ENCODE assay signal across 1 cellular context in the genomic region with DNA sequence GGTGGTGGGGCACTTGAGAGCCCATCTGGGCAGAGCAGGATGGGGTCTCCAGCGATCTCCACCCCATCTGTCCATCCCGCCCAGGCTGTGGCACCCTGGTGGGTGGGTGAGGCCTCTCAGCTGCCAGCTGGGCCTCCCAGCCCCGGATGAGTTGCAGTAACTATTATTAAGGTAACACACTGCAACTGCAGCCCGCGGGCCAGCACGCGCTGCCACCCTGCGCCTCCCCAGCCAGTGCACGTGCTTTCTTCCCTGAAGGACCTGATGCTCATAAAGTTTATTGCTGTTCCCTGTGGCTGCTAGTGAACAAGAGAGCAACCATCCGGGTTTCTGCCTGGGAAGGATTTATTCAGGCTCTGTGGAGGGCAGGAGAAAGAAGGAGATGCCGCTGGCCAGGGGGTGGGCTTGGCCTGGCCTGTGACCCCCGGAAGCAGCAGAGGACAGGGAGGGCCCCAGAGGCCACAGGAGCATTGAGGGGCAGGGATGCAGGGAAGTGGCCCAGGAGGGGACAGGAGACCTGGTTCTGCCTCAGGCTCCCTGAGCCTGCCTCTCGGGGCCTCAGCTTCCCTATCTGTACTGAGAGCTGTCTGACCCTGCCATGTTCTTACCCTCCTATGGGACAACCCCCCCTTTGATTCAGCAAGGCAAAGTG.
TF ChIP-seq lines count a peak whose summit lies in the region.

No MANE protein-coding gene starts in this region.

TF ChIP-seq in liver, 16 proteins besides CTCF, POLR2A, EP300 and RAD21:
- TF ChIP-seq YY1 (IDR thresholded peaks at IDR 0.05), result no peak
- TF ChIP-seq TAF1 (conservative IDR thresholded peaks at IDR 0.05), result no peak
- TF ChIP-seq FOXA1 (IDR thresholded peaks at IDR 0.05), result no peak
- TF ChIP-seq, protein P1, sequence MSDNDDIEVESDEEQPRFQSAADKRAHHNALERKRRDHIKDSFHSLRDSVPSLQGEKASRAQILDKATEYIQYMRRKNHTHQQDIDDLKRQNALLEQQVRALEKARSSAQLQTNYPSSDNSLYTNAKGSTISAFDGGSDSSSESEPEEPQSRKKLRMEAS (IDR thresholded peaks at IDR 0.05), result no peak
- TF ChIP-seq ATF3 (IDR thresholded peaks at IDR 0.05), result no peak
- TF ChIP-seq HNF4A (conservative IDR thresholded peaks at IDR 0.05), result no peak
- no peak for TF ChIP-seq SP1 (IDR thresholded peaks at IDR 0.05)
- no peak for TF ChIP-seq GABPA (IDR thresholded peaks at IDR 0.05 in 1 of 2, conservative IDR thresholded peaks at IDR 0.05 in 1 of 2)
- TF ChIP-seq NR2F2 (IDR thresholded peaks at IDR 0.05), result no peak
- TF ChIP-seq JUND (IDR thresholded peaks at IDR 0.05), result no peak
- TF ChIP-seq RXRA (IDR thresholded peaks at IDR 0.05), result no peak
- no peak for TF ChIP-seq HNF4G (IDR thresholded peaks at IDR 0.05)
- no peak for TF ChIP-seq REST (IDR thresholded peaks at IDR 0.05)
- no peak for TF ChIP-seq EGR1 (IDR thresholded peaks at IDR 0.05; ENCODE audit: low read depth in 2 of 2)
- TF ChIP-seq FOXA2 (IDR thresholded peaks at IDR 0.05), result no peak
